ENCODE assay signal across 1 cellular context in the genomic region with DNA sequence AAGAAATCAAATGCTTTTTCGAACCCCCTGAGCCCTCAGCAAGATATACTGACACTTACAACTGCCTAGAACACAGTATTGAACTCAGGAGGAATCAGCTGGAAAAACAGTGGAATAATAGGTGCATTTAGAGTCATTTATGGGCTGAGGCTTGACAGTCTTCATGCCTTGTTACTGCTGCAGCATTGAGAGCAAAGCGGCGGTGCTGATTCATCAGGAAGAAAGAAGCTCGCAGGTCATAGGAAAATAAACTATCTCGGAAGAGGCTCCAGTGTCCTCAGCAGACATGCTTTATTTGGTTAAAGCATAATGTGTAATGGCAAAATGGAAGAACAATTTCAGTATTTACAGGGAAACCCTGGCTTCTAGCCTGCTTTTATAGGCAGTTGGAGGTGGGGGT.
TF ChIP-seq lines count a peak whose summit lies in the region.

No MANE protein-coding gene starts in this region.

TF ChIP-seq in GM23338, 12 proteins besides CTCF, POLR2A, EP300 and RAD21:
- TF ChIP-seq, protein P1, sequence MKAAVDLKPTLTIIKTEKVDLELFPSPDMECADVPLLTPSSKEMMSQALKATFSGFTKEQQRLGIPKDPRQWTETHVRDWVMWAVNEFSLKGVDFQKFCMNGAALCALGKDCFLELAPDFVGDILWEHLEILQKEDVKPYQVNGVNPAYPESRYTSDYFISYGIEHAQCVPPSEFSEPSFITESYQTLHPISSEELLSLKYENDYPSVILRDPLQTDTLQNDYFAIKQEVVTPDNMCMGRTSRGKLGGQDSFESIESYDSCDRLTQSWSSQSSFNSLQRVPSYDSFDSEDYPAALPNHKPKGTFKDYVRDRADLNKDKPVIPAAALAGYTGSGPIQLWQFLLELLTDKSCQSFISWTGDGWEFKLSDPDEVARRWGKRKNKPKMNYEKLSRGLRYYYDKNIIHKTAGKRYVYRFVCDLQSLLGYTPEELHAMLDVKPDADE (IDR thresholded peaks at IDR 0.05) = no peak
- TF ChIP-seq, protein P2, sequence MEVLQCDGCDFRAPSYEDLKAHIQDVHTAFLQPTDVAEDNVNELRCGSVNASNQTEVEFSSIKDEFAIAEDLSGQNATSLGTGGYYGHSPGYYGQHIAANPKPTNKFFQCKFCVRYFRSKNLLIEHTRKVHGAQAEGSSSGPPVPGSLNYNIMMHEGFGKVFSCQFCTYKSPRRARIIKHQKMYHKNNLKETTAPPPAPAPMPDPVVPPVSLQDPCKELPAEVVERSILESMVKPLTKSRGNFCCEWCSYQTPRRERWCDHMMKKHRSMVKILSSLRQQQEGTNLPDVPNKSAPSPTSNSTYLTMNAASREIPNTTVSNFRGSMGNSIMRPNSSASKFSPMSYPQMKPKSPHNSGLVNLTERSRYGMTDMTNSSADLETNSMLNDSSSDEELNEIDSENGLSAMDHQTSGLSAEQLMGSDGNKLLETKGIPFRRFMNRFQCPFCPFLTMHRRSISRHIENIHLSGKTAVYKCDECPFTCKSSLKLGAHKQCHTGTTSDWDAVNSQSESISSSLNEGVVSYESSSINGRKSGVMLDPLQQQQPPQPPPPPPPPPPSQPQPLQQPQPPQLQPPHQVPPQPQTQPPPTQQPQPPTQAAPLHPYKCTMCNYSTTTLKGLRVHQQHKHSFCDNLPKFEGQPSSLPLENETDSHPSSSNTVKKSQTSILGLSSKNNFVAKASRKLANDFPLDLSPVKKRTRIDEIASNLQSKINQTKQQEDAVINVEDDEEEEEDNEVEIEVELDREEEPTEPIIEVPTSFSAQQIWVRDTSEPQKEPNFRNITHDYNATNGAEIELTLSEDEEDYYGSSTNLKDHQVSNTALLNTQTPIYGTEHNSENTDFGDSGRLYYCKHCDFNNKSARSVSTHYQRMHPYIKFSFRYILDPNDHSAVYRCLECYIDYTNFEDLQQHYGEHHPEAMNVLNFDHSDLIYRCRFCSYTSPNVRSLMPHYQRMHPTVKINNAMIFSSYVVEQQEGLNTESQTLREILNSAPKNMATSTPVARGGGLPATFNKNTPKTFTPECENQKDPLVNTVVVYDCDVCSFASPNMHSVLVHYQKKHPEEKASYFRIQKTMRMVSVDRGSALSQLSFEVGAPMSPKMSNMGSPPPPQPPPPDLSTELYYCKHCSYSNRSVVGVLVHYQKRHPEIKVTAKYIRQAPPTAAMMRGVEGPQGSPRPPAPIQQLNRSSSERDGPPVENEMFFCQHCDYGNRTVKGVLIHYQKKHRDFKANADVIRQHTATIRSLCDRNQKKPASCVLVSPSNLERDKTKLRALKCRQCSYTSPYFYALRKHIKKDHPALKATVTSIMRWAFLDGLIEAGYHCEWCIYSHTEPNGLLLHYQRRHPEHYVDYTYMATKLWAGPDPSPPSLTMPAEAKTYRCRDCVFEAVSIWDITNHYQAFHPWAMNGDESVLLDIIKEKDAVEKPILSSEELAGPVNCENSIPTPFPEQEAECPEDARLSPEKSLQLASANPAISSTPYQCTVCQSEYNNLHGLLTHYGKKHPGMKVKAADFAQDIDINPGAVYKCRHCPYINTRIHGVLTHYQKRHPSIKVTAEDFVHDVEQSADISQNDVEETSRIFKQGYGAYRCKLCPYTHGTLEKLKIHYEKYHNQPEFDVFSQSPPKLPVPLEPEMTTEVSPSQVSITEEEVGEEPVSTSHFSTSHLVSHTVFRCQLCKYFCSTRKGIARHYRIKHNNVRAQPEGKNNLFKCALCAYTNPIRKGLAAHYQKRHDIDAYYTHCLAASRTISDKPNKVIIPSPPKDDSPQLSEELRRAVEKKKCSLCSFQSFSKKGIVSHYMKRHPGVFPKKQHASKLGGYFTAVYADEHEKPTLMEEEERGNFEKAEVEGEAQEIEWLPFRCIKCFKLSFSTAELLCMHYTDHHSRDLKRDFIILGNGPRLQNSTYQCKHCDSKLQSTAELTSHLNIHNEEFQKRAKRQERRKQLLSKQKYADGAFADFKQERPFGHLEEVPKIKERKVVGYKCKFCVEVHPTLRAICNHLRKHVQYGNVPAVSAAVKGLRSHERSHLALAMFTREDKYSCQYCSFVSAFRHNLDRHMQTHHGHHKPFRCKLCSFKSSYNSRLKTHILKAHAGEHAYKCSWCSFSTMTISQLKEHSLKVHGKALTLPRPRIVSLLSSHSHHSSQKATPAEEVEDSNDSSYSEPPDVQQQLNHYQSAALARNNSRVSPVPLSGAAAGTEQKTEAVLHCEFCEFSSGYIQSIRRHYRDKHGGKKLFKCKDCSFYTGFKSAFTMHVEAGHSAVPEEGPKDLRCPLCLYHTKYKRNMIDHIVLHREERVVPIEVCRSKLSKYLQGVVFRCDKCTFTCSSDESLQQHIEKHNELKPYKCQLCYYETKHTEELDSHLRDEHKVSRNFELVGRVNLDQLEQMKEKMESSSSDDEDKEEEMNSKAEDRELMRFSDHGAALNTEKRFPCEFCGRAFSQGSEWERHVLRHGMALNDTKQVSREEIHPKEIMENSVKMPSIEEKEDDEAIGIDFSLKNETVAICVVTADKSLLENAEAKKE (CRISPR knock-in tag; IDR thresholded peaks at IDR 0.05) = no peak
- TF ChIP-seq, protein P3, sequence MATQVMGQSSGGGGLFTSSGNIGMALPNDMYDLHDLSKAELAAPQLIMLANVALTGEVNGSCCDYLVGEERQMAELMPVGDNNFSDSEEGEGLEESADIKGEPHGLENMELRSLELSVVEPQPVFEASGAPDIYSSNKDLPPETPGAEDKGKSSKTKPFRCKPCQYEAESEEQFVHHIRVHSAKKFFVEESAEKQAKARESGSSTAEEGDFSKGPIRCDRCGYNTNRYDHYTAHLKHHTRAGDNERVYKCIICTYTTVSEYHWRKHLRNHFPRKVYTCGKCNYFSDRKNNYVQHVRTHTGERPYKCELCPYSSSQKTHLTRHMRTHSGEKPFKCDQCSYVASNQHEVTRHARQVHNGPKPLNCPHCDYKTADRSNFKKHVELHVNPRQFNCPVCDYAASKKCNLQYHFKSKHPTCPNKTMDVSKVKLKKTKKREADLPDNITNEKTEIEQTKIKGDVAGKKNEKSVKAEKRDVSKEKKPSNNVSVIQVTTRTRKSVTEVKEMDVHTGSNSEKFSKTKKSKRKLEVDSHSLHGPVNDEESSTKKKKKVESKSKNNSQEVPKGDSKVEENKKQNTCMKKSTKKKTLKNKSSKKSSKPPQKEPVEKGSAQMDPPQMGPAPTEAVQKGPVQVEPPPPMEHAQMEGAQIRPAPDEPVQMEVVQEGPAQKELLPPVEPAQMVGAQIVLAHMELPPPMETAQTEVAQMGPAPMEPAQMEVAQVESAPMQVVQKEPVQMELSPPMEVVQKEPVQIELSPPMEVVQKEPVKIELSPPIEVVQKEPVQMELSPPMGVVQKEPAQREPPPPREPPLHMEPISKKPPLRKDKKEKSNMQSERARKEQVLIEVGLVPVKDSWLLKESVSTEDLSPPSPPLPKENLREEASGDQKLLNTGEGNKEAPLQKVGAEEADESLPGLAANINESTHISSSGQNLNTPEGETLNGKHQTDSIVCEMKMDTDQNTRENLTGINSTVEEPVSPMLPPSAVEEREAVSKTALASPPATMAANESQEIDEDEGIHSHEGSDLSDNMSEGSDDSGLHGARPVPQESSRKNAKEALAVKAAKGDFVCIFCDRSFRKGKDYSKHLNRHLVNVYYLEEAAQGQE (IDR thresholded peaks at IDR 0.05; ENCODE audit: unreplicated experiment) = no peak
- TF ChIP-seq CREB1 (CRISPR knock-in tag; IDR thresholded peaks at IDR 0.05; ENCODE audit: low read depth) = no peak
- no peak for TF ChIP-seq ZNF331 (CRISPR knock-in tag; IDR thresholded peaks at IDR 0.05; ENCODE audit: low read depth)
- no peak for TF ChIP-seq JUNB (IDR thresholded peaks at IDR 0.05; ENCODE audit: unreplicated experiment)
- no peak for TF ChIP-seq STAT1 (IDR thresholded peaks at IDR 0.05; ENCODE audit: unreplicated experiment)
- no peak for TF ChIP-seq ZNF114 (CRISPR knock-in tag; IDR thresholded peaks at IDR 0.05)
- no peak for TF ChIP-seq EZH2phosphoT487 (IDR thresholded peaks at IDR 0.05; ENCODE audit: unreplicated experiment)
- no peak for TF ChIP-seq POLR2AphosphoS5 (IDR thresholded peaks at IDR 0.05; ENCODE audit: low read depth)
- TF ChIP-seq EZH2 (IDR thresholded peaks at IDR 0.05; ENCODE audit: low read depth, unreplicated experiment) = no peak
- TF ChIP-seq NANOG (IDR thresholded peaks at IDR 0.05; ENCODE audit: borderline replicate concordance) = no peak
